ENCODE assay signal across 15 cellular contexts in genomic region chr4:6955261-6955911, GRCh38. TPM values are rescaled to one million over a fixed set of nuclear protein-coding genes. Genes with fewer than 3 reads are reported as not detected.
DNase-seq lines count a peak whose midpoint lies in the region; ATAC-seq, FAIRE-seq and TF ChIP-seq lines count a peak whose summit lies in the region.
"Had no signal": no experiment of that assay in that cellular context is flagged by ENCODE, and none has a peak within 500 bp of the region (broad histone marks: within the 10 kb centered on the region; RNA-seq: fewer than 3 reads in every experiment).

No MANE protein-coding gene starts in this region.

- H3K4me1 Mint-ChIP-seq in activated naive CD8-positive, alpha-beta T cell treated with anti-CD3 and anti-CD28 coated beads, Interleukin-2, amount 10 ng/mL, durations not matched to agents 7 days and 5 days, result peaks cover 15% of the 10 kb centered on the region
- H3K4me1 Mint-ChIP-seq in activated naive CD8-positive, alpha-beta T cell treated with anti-CD3 and anti-CD28 coated beads for 36 hours, result peaks cover 40% of the 10 kb centered on the region

- peak overlapping the region; percentile 46 for H3K27ac Mint-ChIP-seq in activated naive CD8-positive, alpha-beta T cell treated with anti-CD3 and anti-CD28 coated beads, Interleukin-2, amount 10 ng/mL, durations not matched to agents 7 days and 5 days
- no peak overlapping the region for H3K27ac Mint-ChIP-seq in activated naive CD8-positive, alpha-beta T cell treated with anti-CD3 and anti-CD28 coated beads for 36 hours
- H3K27ac Mint-ChIP-seq: HFFc6 had no signal

- H3K27me3 Mint-ChIP-seq in activated naive CD8-positive, alpha-beta T cell treated with anti-CD3 and anti-CD28 coated beads, Interleukin-2, amount 10 ng/mL, durations not matched to agents 7 days and 5 days, result no peaks in the 10 kb centered on the region
- no peaks in the 10 kb centered on the region for H3K27me3 Mint-ChIP-seq in activated naive CD8-positive, alpha-beta T cell treated with anti-CD3 and anti-CD28 coated beads for 36 hours

- TF ChIP-seq CTCF in bronchial epithelial cell (IDR thresholded peaks at IDR 0.05; ENCODE audit: insufficient read depth, low read length, severe bottlenecking), result no peak
- TF ChIP-seq CTCF in lower lobe of right lung (IDR thresholded peaks at IDR 0.05), result no peak
- TF ChIP-seq CTCF in upper lobe of left lung (IDR thresholded peaks at IDR 0.05), result no peak

- no peaks in the 10 kb centered on the region for H3K9me3 ChIP-seq in lower lobe of right lung
- no peaks in the 10 kb centered on the region for H3K9me3 ChIP-seq in upper lobe of left lung

- H3K4me3 Mint-ChIP-seq in activated naive CD8-positive, alpha-beta T cell treated with anti-CD3 and anti-CD28 coated beads, Interleukin-2, amount 10 ng/mL, durations not matched to agents 7 days and 5 days, result no peak overlapping the region
- no peak overlapping the region for H3K4me3 Mint-ChIP-seq in activated naive CD8-positive, alpha-beta T cell treated with anti-CD3 and anti-CD28 coated beads for 36 hours
- H3K4me3 Mint-ChIP-seq: HFFc6 had no signal

- peak; percentile 15 for DNase-seq in activated naive CD8-positive, alpha-beta T cell treated with anti-CD3 and anti-CD28 coated beads, Interleukin-2, amount 10 ng/mL, durations not matched to agents 7 days and 5 days
- DNase-seq in activated naive CD8-positive, alpha-beta T cell treated with anti-CD3 and anti-CD28 coated beads for 36 hours, result no peak
- DNase-seq in bronchial epithelial cell (ENCODE audit: low read depth), result peak; percentile 92
- DNase-seq in lower lobe of right lung, result peak; percentile 81
- peak in 1 of 2 donors; percentile 86 for DNase-seq in upper lobe of left lung
- DNase-seq in midbrain (lab: John Stamatoyannopoulos, UW), result no peak
- no peak for DNase-seq in dermis blood vessel endothelial cell
- no peak for DNase-seq in activated naive CD4-positive, alpha-beta T cell (lab: John Stamatoyannopoulos, UW)
- DNase-seq: activated T-cell treated with anti-CD3 and anti-CD28 coated beads for 4 hours; HFFc6; hippocampal formation; NCI-H1694 treated with DMSO at 0.1 percent for 48 hours; stimulated activated naive CD4-positive, alpha-beta T cell treated with Interleukin-2 at 50 U/mL for 16 hours; T-helper 1 cell had no signal

- H3K4me1 ChIP-seq in lower lobe of right lung (peaks cover 28% of the 10 kb centered on the region), upper lobe of left lung (peaks cover 5 to 37% (median 27%) of the 10 kb centered on the region in 4 donors)

- peak; percentile 96 for FAIRE-seq in bronchial epithelial cell (lab: Jason Lieb, UNC)
- FAIRE-seq: colon had no signal

- ATAC-seq in activated naive CD8-positive, alpha-beta T cell treated with anti-CD3 and anti-CD28 coated beads, Interleukin-2, amount 10 ng/mL, durations not matched to agents 7 days and 5 days (ENCODE audit: low read depth), result no peak
- ATAC-seq in lower lobe of right lung, result peak; percentile 85 to 91
- ATAC-seq in upper lobe of left lung (ENCODE audit: low FRiP score in 2 of 2), result peak; percentile 22 to 74

- no peaks in the 10 kb centered on the region for H3K9me3 Mint-ChIP-seq in activated naive CD8-positive, alpha-beta T cell treated with anti-CD3 and anti-CD28 coated beads, Interleukin-2, amount 10 ng/mL, durations not matched to agents 7 days and 5 days
- no peaks in the 10 kb centered on the region for H3K9me3 Mint-ChIP-seq in activated naive CD8-positive, alpha-beta T cell treated with anti-CD3 and anti-CD28 coated beads for 36 hours
- H3K9me3 Mint-ChIP-seq: HFFc6 had no signal

- H3K36me3 Mint-ChIP-seq in activated naive CD8-positive, alpha-beta T cell treated with anti-CD3 and anti-CD28 coated beads, Interleukin-2, amount 10 ng/mL, durations not matched to agents 7 days and 5 days, result no peaks in the 10 kb centered on the region
- H3K36me3 Mint-ChIP-seq in activated naive CD8-positive, alpha-beta T cell treated with anti-CD3 and anti-CD28 coated beads for 36 hours, result no peaks in the 10 kb centered on the region

- no peaks in the 10 kb centered on the region for H3K36me3 ChIP-seq in bronchial epithelial cell (ENCODE audit: control insufficient read depth, insufficient read depth, low read length)
- no peaks in the 10 kb centered on the region for H3K36me3 ChIP-seq in lower lobe of right lung
- H3K36me3 ChIP-seq in upper lobe of left lung, result no peaks in the 10 kb centered on the region

- H3K4me3 ChIP-seq in bronchial epithelial cell (ENCODE audit: low read depth, low read length) (no peak overlapping the region), lower lobe of right lung (no peak overlapping the region), upper lobe of left lung (no peak overlapping the region)

- H3K27ac ChIP-seq in lower lobe of right lung (peak overlapping the region; percentile 68), upper lobe of left lung (peak overlapping the region; percentile 57 to 74 (median 66))

- peak in 1 of 4 donors; percentile 32 for TF ChIP-seq POLR2A in upper lobe of left lung (IDR thresholded peaks at IDR 0.05)

- H3K27me3 ChIP-seq in bronchial epithelial cell (ENCODE audit: control insufficient read depth, insufficient read depth, low read length) (no peaks in the 10 kb centered on the region), lower lobe of right lung (ENCODE audit: low read depth) (no peaks in the 10 kb centered on the region), upper lobe of left lung (no peaks in the 10 kb centered on the region)

- WGBS in upper lobe of left lung, 2 donors, result 70 to 79% methylated on average over 14 to 17 of the region's 17 CpGs

- POLR2A ChIA-PET in activated naive CD8-positive, alpha-beta T cell treated with anti-CD3 and anti-CD28 coated beads, Interleukin-2, amount 10 ng/mL, durations not matched to agents 7 days and 5 days (lab: Charles Lee), result no interaction called here

- intact Hi-C loops in lower lobe of right lung (cut with DNase I), result no loop called here

- peak in 2 of 4 donors; percentile 6 to 69 for TF ChIP-seq EP300 in upper lobe of left lung (IDR thresholded peaks at IDR 0.05)

RNA-seq across cellular contexts. Expression of gene TBC1D14, which starts 45.8 kb away (rescaled TPM):
- total RNA-seq in activated naive CD8-positive, alpha-beta T cell treated with anti-CD3 and anti-CD28 coated beads, Interleukin-2, amount 10 ng/mL, durations not matched to agents 7 days and 5 days, result 10 to 100 TPM; 44.5 to 52.3 TPM
- 10 to 100 TPM; 38.4 to 39.3 TPM for total RNA-seq in activated naive CD8-positive, alpha-beta T cell treated with anti-CD3 and anti-CD28 coated beads for 36 hours
- total RNA-seq in bronchial epithelial cell (103 and 133 TPM in 2 replicates), lower lobe of right lung (60.7 TPM), upper lobe of left lung (10 to 100 TPM; 47.7 to 61.8 (median 57.8) TPM), dermis blood vessel endothelial cell (28.2 and 30.0 TPM in 2 replicates)

Comparison
In these comparisons a context has a peak if more than half of its experiments do, and no peak if none do; other contexts are left out.
1. DNase-seq: peak in activated naive CD8-positive, alpha-beta T cell treated with anti-CD3 and anti-CD28 coated beads, Interleukin-2, amount 10 ng/mL, durations not matched to agents 7 days and 5 days (single experiment), bronchial epithelial cell (single experiment) and lower lobe of right lung (single experiment); none in activated naive CD8-positive, alpha-beta T cell treated with anti-CD3 and anti-CD28 coated beads for 36 hours (single experiment), midbrain (single experiment), dermis blood vessel endothelial cell (single experiment) and activated naive CD4-positive, alpha-beta T cell (0 of 4).